ENCODE assay signal across 10 cellular contexts in the genomic region with DNA sequence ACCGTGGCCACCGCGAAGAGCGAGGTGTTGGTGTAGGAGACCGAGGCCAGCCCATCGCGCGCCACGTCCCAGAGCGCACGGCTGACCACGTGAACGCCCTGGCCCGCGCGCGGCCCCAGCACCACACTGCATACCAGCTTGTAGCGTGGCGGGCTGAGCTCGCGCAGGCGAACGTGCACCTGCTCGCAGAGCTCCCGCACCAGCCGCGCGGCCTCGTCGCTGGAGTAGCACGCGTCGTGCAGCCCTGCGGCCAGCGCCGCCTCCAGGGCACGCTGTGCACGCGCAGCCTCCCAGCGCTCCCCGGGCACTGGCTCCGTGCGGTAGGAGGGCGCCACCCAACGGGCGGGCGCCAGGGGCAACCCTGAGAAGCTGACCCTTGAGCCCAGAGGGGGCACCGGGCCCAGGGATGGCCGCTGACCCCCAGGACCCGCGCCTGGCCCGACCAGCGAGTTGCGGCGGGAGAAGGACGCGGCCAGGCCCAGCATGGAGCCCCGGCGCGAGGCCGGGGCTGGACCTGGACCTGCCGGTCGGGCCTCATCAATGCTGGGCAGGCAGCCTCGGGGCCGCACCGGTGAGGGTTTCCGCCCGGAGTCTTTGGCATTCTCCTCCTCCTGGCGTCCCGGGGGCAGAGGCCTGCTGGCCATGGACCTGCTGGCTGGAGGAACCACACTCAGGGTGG. TPM values are rescaled to one million over a fixed set of nuclear protein-coding genes. Genes with fewer than 3 reads are reported as not detected.
A peak's percentile ranks its signal among the peaks of the same experiment; 100 is the strongest.
DNase-seq lines count a peak whose midpoint lies in the region; ATAC-seq, FAIRE-seq and TF ChIP-seq lines count a peak whose summit lies in the region.
"Had no signal": no experiment of that assay in that cellular context is flagged by ENCODE, and none has a peak within 500 bp of the region (broad histone marks: within the 10 kb centered on the region; RNA-seq: fewer than 3 reads in every experiment).

No MANE protein-coding gene starts in this region.

- H2AFZ ChIP-seq in MM.1S (ENCODE audit: low read length): no peak overlapping the region

- H3K9ac ChIP-seq in muscle layer of colon (ENCODE audit: low read length) (peak overlapping the region; percentile 8), MM.1S (ENCODE audit: low read length) (no peak overlapping the region)

- H3K27ac ChIP-seq in cingulate gyrus (ENCODE audit: low read depth, low read length) (peak overlapping the region; percentile 97), muscle layer of colon (ENCODE audit: low read depth, low read length) (peak overlapping the region; percentile 99), MM.1S (ENCODE audit: low read length) (no peak overlapping the region)

- H4K20me1 ChIP-seq in MM.1S (ENCODE audit: insufficient read depth, low read length): no peaks in the 10 kb centered on the region

- H3K4me3 ChIP-seq in muscle layer of colon (ENCODE audit: low read depth in 1 of 2, low read length in 2 of 2) (peak overlapping the region in 1 of 2 donors; percentile 49), MM.1S (ENCODE audit: low read length) (no peak overlapping the region)

- peak; percentile 32 for FAIRE-seq in urothelium cell line (lab: Jason Lieb, UNC)

- no peak overlapping the region for H3K4me2 ChIP-seq in MM.1S (ENCODE audit: low read depth, low read length)

- intact Hi-C loops in Right ventricle myocardium inferior (cut with DNase I) (loop anchor here (10.0 kb wide), 1 partner anchor 779 kb away; a partner anchor contains a TSS), left cardiac atrium (cut with DNase I) (no loop called here)

- H3K27me3 ChIP-seq in muscle layer of colon (ENCODE audit: control insufficient read depth in 1 of 2, insufficient read depth in 2 of 2, low read length in 2 of 2): no peaks in the 10 kb centered on the region
- no peaks in the 10 kb centered on the region for H3K27me3 ChIP-seq in MM.1S (replicated peaks; ENCODE audit: insufficient read depth, low read length)

- H3K36me3 ChIP-seq in muscle layer of colon (ENCODE audit: insufficient read depth, low read length): peaks cover 22% of the 10 kb centered on the region
- no peaks in the 10 kb centered on the region for H3K36me3 ChIP-seq in MM.1S (replicated peaks; ENCODE audit: insufficient read depth, low read length)

- ATAC-seq in Right ventricle myocardium inferior (no peak), left cardiac atrium (no peak), HG03378 (IDR thresholded peaks at IDR 0.05; ENCODE audit: unreplicated experiment) (no peak)

- H3K9me3 ChIP-seq in muscle layer of colon (ENCODE audit: low read length): no peaks in the 10 kb centered on the region
- H3K9me3 ChIP-seq in MM.1S (replicated peaks; ENCODE audit: insufficient read depth, low read length): no peaks in the 10 kb centered on the region

- DNase-seq in Right ventricle myocardium inferior (ENCODE audit: missing footprints): peak; percentile 61
- no peak for DNase-seq in left cardiac atrium
- DNase-seq in urothelium cell line (ENCODE audit: low spot score): no peak
- DNase-seq in MM.1S: no peak
- no peak for DNase-seq in CD1c-positive myeloid dendritic cell (ENCODE audit: extremely low spot score)
- DNase-seq: KG1, SW 1271 had no signal

- H3K79me2 ChIP-seq in MM.1S (ENCODE audit: low read length): no peaks in the 10 kb centered on the region

- TF ChIP-seq CTCF in MM.1S (IDR thresholded peaks at IDR 0.05; ENCODE audit: low read length): no peak

- H3K9me2 ChIP-seq in MM.1S (replicated peaks; ENCODE audit: insufficient read depth, low read length): no peaks in the 10 kb centered on the region

- H3F3A ChIP-seq in MM.1S (ENCODE audit: insufficient read depth, low read length): peaks cover 6% of the 10 kb centered on the region; the same call in 1 of the 2 replicates

- H3K4me1 ChIP-seq in muscle layer of colon (ENCODE audit: insufficient read depth, low read length): peaks cover 59% of the 10 kb centered on the region
- H3K4me1 ChIP-seq in MM.1S (ENCODE audit: low read length): peaks cover 19% of the 10 kb centered on the region

RNA-seq across cellular contexts. Expression of a gene that starts 1.0 kb away (rescaled TPM):
- total RNA-seq in Right ventricle myocardium inferior: 1.0 TPM
- total RNA-seq in left cardiac atrium: under 1 TPM; 0.71 to 0.79 TPM

RNA-seq across cellular contexts. Expression of a gene that starts 2.2 kb away (rescaled TPM):
- total RNA-seq in Right ventricle myocardium inferior (2.8 TPM), left cardiac atrium (1 to 10 TPM; 4.0 to 8.6 TPM)

RNA-seq across cellular contexts. Expression of a gene that starts 6.0 kb away (rescaled TPM):
- total RNA-seq in Right ventricle myocardium inferior (6.4 TPM), left cardiac atrium (10 to 100 TPM in 1 of 2 donors, 1 to 10 TPM in 1; 7.6 to 16.1 TPM)

RNA-seq across cellular contexts. Expression of a gene that starts 18.2 kb away (rescaled TPM):
- total RNA-seq in Right ventricle myocardium inferior (not detected), left cardiac atrium (under 1 TPM; 0.12 to 0.31 TPM)

RNA-seq across cellular contexts. Expression of a gene that starts 30.8 kb away (rescaled TPM):
- total RNA-seq in Right ventricle myocardium inferior (833 TPM), left cardiac atrium (100 to 1,000 TPM; 950 to 999 TPM)
